ENCODE assay signal across 19 cellular contexts in genomic region chr10:60281792-60282353, GRCh38.
DNase-seq lines count a peak whose midpoint lies in the region; ATAC-seq and TF ChIP-seq lines count a peak whose summit lies in the region.
"Had no signal": no experiment of that assay in that cellular context is flagged by ENCODE, and none has a peak within 500 bp of the region (broad histone marks: within the 10 kb centered on the region; RNA-seq: fewer than 3 reads in every experiment).

No MANE protein-coding gene starts in this region.

- TF ChIP-seq CTCF in Calu3 (IDR thresholded peaks at IDR 0.05; ENCODE audit: unreplicated experiment) (no peak), RWPE2 (IDR thresholded peaks at IDR 0.05; ENCODE audit: poor library complexity, severe bottlenecking) (no peak), cardiac muscle cell (IDR thresholded peaks at IDR 0.05; ENCODE audit: low read depth, low read length) (no peak), osteoblast (IDR thresholded peaks at IDR 0.05; ENCODE audit: extremely low read depth, low read depth, low read length) (no peak)

- H3K36me3 ChIP-seq in RWPE2 (ENCODE audit: low read depth) (no peaks in the 10 kb centered on the region), cardiac muscle cell (peaks cover 2% of the 10 kb centered on the region), osteoblast (ENCODE audit: insufficient read depth, low read length) (no peaks in the 10 kb centered on the region)
- H3K36me3 ChIP-seq: neural progenitor cell had no signal

- no TSS peak for BruUV-seq in Calu3 (replicated peaks; lab: Mats Ljungman, UMichigan)

- no peaks in the 10 kb centered on the region for H3K36me3 Mint-ChIP-seq in Calu3 (ENCODE audit: insufficient read depth, unreplicated experiment)
- H3K36me3 Mint-ChIP-seq in activated naive CD8-positive, alpha-beta T cell treated with anti-CD3 and anti-CD28 coated beads, Interleukin-2, amount 50 U/mL, for 24 hours (ENCODE audit: low read depth): no peaks in the 10 kb centered on the region
- H3K36me3 Mint-ChIP-seq: activated naive CD8-positive, alpha-beta T cell treated with anti-CD3 and anti-CD28 coated beads for 36 hours; neural progenitor cell had no signal

- H3K79me2 ChIP-seq in osteoblast (ENCODE audit: insufficient read depth, low read length): no peaks in the 10 kb centered on the region

- H2AFZ ChIP-seq in osteoblast (ENCODE audit: low read length): no peak overlapping the region
- H2AFZ ChIP-seq: neural progenitor cell had no signal

- no peak overlapping the region for H3K4me3 Mint-ChIP-seq in Calu3 (ENCODE audit: low read depth, unreplicated experiment)
- no peak overlapping the region for H3K4me3 Mint-ChIP-seq in activated naive CD8-positive, alpha-beta T cell treated with anti-CD3 and anti-CD28 coated beads, Interleukin-2, amount 50 U/mL, for 24 hours
- H3K4me3 Mint-ChIP-seq: activated naive CD8-positive, alpha-beta T cell treated with anti-CD3 and anti-CD28 coated beads for 36 hours; activated T-cell treated with anti-CD3 and anti-CD28 coated beads, Interleukin-2, amount 50 U/mL, for 72 hours; neural progenitor cell; stimulated activated naive CD8-positive, alpha-beta T cell treated with anti-CD3 and anti-CD28 coated beads, Interleukin-15, Interleukin-2, amounts not matched to agents 100 ng/mL and 50 ng/mL, for 24 hours; type B pancreatic cell had no signal

- intact Hi-C loops in Calu3 (cut with micrococcal nuclease; ENCODE audit: unreplicated experiment): loop anchor here (5.0 kb wide), 2 partner anchors 45 to 145 kb away; no protein-coding TSS in a partner anchor

- H3K27ac Mint-ChIP-seq in Calu3 (ENCODE audit: unreplicated experiment): peak overlapping the region; percentile 68
- H3K27ac Mint-ChIP-seq in activated naive CD8-positive, alpha-beta T cell treated with anti-CD3 and anti-CD28 coated beads, Interleukin-2, amount 50 U/mL, for 24 hours: no peak overlapping the region
- H3K27ac Mint-ChIP-seq: activated naive CD8-positive, alpha-beta T cell treated with anti-CD3 and anti-CD28 coated beads for 36 hours; activated T-cell treated with anti-CD3 and anti-CD28 coated beads, Interleukin-2, amount 50 U/mL, for 72 hours; neural progenitor cell; stimulated activated naive CD8-positive, alpha-beta T cell treated with anti-CD3 and anti-CD28 coated beads, Interleukin-15, Interleukin-2, amounts not matched to agents 100 ng/mL and 50 ng/mL, for 24 hours had no signal

- CTCF ChIA-PET in Calu3 (lab: Charles Lee): no interaction called here

- no peaks in the 10 kb centered on the region for H4K20me1 ChIP-seq in osteoblast (ENCODE audit: insufficient read depth, low read length)

- no peak overlapping the region for H3K4me2 ChIP-seq in osteoblast (ENCODE audit: insufficient read depth, low read length)
- H3K4me2 ChIP-seq: neural progenitor cell had no signal

- H3K4me1 ChIP-seq in RWPE2 (ENCODE audit: insufficient read depth, poor library complexity, severe bottlenecking) (peaks cover 29% of the 10 kb centered on the region), cardiac muscle cell (ENCODE audit: low read depth) (peaks cover 25% of the 10 kb centered on the region), osteoblast (ENCODE audit: insufficient read depth, low read length) (peaks cover 25% of the 10 kb centered on the region)

- H3K27me3 ChIP-seq in RWPE2 (ENCODE audit: insufficient read depth, poor library complexity, severe bottlenecking): no peaks in the 10 kb centered on the region
- no peaks in the 10 kb centered on the region for H3K27me3 ChIP-seq in cardiac muscle cell
- no peaks in the 10 kb centered on the region for H3K27me3 ChIP-seq in osteoblast (ENCODE audit: insufficient read depth, low read length)
- H3K27me3 ChIP-seq: neural progenitor cell had no signal

- no peaks in the 10 kb centered on the region for H3K9me3 Mint-ChIP-seq in Calu3 (ENCODE audit: low read depth, unreplicated experiment)
- H3K9me3 Mint-ChIP-seq in activated naive CD8-positive, alpha-beta T cell treated with anti-CD3 and anti-CD28 coated beads, Interleukin-2, amount 50 U/mL, for 24 hours: no peaks in the 10 kb centered on the region
- H3K9me3 Mint-ChIP-seq: activated naive CD8-positive, alpha-beta T cell treated with anti-CD3 and anti-CD28 coated beads for 36 hours; activated T-cell treated with anti-CD3 and anti-CD28 coated beads, Interleukin-2, amount 50 U/mL, for 72 hours; neural progenitor cell; stimulated activated naive CD8-positive, alpha-beta T cell treated with anti-CD3 and anti-CD28 coated beads, Interleukin-15, Interleukin-2, amounts not matched to agents 100 ng/mL and 50 ng/mL, for 24 hours; type B pancreatic cell had no signal

- H3K27ac ChIP-seq in RWPE2 (ENCODE audit: poor library complexity, severe bottlenecking) (peak overlapping the region; percentile 77), cardiac muscle cell (peak overlapping the region; percentile 71), osteoblast (ENCODE audit: low read depth, low read length) (peak overlapping the region; percentile 72)
- H3K27ac ChIP-seq: neural progenitor cell had no signal

- H3K4me3 ChIP-seq in RWPE2 (ENCODE audit: severe bottlenecking): no peak overlapping the region
- no peak overlapping the region for H3K4me3 ChIP-seq in cardiac muscle cell
- H3K4me3 ChIP-seq in osteoblast (ENCODE audit: insufficient read depth, low read length): no peak overlapping the region
- H3K4me3 ChIP-seq: neural progenitor cell had no signal

- DNase-seq in Calu3: no peak
- DNase-seq in RWPE2 (ENCODE audit: low spot score): no peak
- DNase-seq in cardiac muscle cell (ENCODE audit: low read depth in 1 of 2, low spot score in 1 of 2): peak in 1 of 2 donors; percentile 30
- DNase-seq in osteoblast (ENCODE audit: insufficient read length, low spot score, missing footprints): no peak
- DNase-seq in DMS 273 treated with DMSO at 0.1 percent for 48 hours (lab: John Stamatoyannopoulos, UW): no peak
- DNase-seq in activated naive CD8-positive, alpha-beta T cell treated with anti-CD3 and anti-CD28 coated beads, Interleukin-2, amount 50 U/mL, for 24 hours: no peak
- DNase-seq in NCI-H1417 treated with DMSO at 0.1 percent for 48 hours (lab: John Stamatoyannopoulos, UW): no peak
- DNase-seq: activated CD8-positive, alpha-beta memory T cell treated with anti-CD3 and anti-CD28 coated beads for 24 hours; activated naive CD8-positive, alpha-beta T cell treated with anti-CD3 and anti-CD28 coated beads for 36 hours; activated T-cell treated with anti-CD3 and anti-CD28 coated beads, Interleukin-2, amount 50 U/mL, for 72 hours; effector memory CD4-positive, alpha-beta T cell; NCI-H1092; NCI-H2107; NCI-H524 treated with DMSO at 0.1 percent for 48 hours had no signal

- H3K9me3 ChIP-seq in RWPE2 (ENCODE audit: severe bottlenecking) (no peaks in the 10 kb centered on the region), cardiac muscle cell (ENCODE audit: low read depth) (no peaks in the 10 kb centered on the region), osteoblast (ENCODE audit: low read depth, low read length) (no peaks in the 10 kb centered on the region)

- peaks cover 53% of the 10 kb centered on the region for H3K4me1 Mint-ChIP-seq in Calu3 (ENCODE audit: low read depth, unreplicated experiment)
- H3K4me1 Mint-ChIP-seq in activated naive CD8-positive, alpha-beta T cell treated with anti-CD3 and anti-CD28 coated beads, Interleukin-2, amount 50 U/mL, for 24 hours: no peaks in the 10 kb centered on the region
- H3K4me1 Mint-ChIP-seq: activated naive CD8-positive, alpha-beta T cell treated with anti-CD3 and anti-CD28 coated beads for 36 hours had no signal

- ATAC-seq in RWPE2 (ENCODE audit: low read depth): no peak
- no peak for ATAC-seq in activated naive CD8-positive, alpha-beta T cell treated with anti-CD3 and anti-CD28 coated beads, Interleukin-2, amount 50 U/mL, for 24 hours
- no peak for ATAC-seq in GM21576 (IDR thresholded peaks at IDR 0.05; ENCODE audit: unreplicated experiment)
- ATAC-seq: activated CD4-positive, CD25-positive, alpha-beta regulatory T cell treated with anti-CD3 and anti-CD28 coated beads, Interleukin-2, amount 50 U/mL, for 24 hours; activated T-cell treated with anti-CD3 and anti-CD28 coated beads, Interleukin-2, amount 50 U/mL, for 72 hours had no signal

- no peaks in the 10 kb centered on the region for H3K27me3 Mint-ChIP-seq in Calu3 (ENCODE audit: unreplicated experiment)
- peaks cover 3% of the 10 kb centered on the region for H3K27me3 Mint-ChIP-seq in activated naive CD8-positive, alpha-beta T cell treated with anti-CD3 and anti-CD28 coated beads, Interleukin-2, amount 50 U/mL, for 24 hours
- H3K27me3 Mint-ChIP-seq: activated naive CD8-positive, alpha-beta T cell treated with anti-CD3 and anti-CD28 coated beads for 36 hours; type B pancreatic cell had no signal
